ENCODE assay signal across 8 cellular contexts in genomic region chr1:198929961-198930599, GRCh38.
A peak's percentile ranks its signal among the peaks of the same experiment; 100 is the strongest.
DNase-seq lines count a peak whose midpoint lies in the region; ATAC-seq and TF ChIP-seq lines count a peak whose summit lies in the region.

No MANE protein-coding gene starts in this region.

- peak overlapping the region; percentile 91 to 97 (median 95) for H3K27ac Mint-ChIP-seq in nephron

- H3K27me3 Mint-ChIP-seq in nephron (ENCODE audit: low read depth) = no peaks in the 10 kb centered on the region

- intact Hi-C loops in dorsolateral prefrontal cortex (cut with DNase I) = loop anchor here (10.0 kb wide), 2 partner anchors 155 to 185 kb away; no protein-coding TSS in a partner anchor

- H3K9me3 Mint-ChIP-seq in nephron = no peaks in the 10 kb centered on the region

- H3K4me3 Mint-ChIP-seq in nephron = peak overlapping the region; percentile 61 to 76 (median 70)

- H3K36me3 Mint-ChIP-seq in nephron (ENCODE audit: low read depth) = peaks cover 4% of the 10 kb centered on the region

- ATAC-seq in GM18909 (IDR thresholded peaks at IDR 0.05; ENCODE audit: poor library complexity, unreplicated experiment) (peak; percentile 73), HG03159 (IDR thresholded peaks at IDR 0.05; ENCODE audit: unreplicated experiment) (peak; percentile 61), GM18520 (IDR thresholded peaks at IDR 0.05; ENCODE audit: unreplicated experiment) (no peak)

- TF ChIP-seq CTCF in AG09309 (IDR thresholded peaks at IDR 0.05; ENCODE audit: control insufficient read depth, insufficient read depth, low read depth, low read length, missing control alignments) (no peak), dorsolateral prefrontal cortex (IDR thresholded peaks at IDR 0.05 in 54 of 56, conservative IDR thresholded peaks at IDR 0.05 in 2 of 56; ENCODE audit: low read depth in 1 of 56, partially characterized antibody in 56 of 56) (peak in 1 of 56 donors; percentile 7), nephron (IDR thresholded peaks at IDR 0.05; ENCODE audit: unreplicated experiment in 3 of 3) (no peak)

- H3K27me3 ChIP-seq in dorsolateral prefrontal cortex = no peaks in the 10 kb centered on the region

- H3K4me3 ChIP-seq in AG09309 (ENCODE audit: control insufficient read depth, low read depth, low read length) (peak overlapping the region; percentile 4), dorsolateral prefrontal cortex (peak overlapping the region; percentile 2 to 97 (median 48))

- H3K27ac ChIP-seq in dorsolateral prefrontal cortex = peak overlapping the region in 57 of 59 donors; percentile 30 to 97 (median 90)

- no peak for DNase-seq in AG09309 (ENCODE audit: low read depth)
- no peak for DNase-seq in dorsolateral prefrontal cortex
- DNase-seq in DMS 273 treated with DMSO at 0.1 percent for 48 hours (lab: John Stamatoyannopoulos, UW) = no peak

- peaks cover 38% of the 10 kb centered on the region for H3K4me1 Mint-ChIP-seq in nephron

TF ChIP-seq in PFSK-1, 5 proteins besides CTCF, POLR2A, EP300 and RAD21:
- TF ChIP-seq FOXP2 (optimal IDR thresholded peaks at IDR 0.05; ENCODE audit: borderline replicate concordance, extremely low read depth, extremely low read length, insufficient read depth) (no peak), POLR2AphosphoS5 (IDR thresholded peaks at IDR 0.05; ENCODE audit: low read depth, low read length) (0 out of 2 replicates have a peak, but pooled peaks have one; percentile 13)
TF ChIP-seq in PFSK-1: peak in this region for 1.
